8 cellular contexts compared by ENCODE assay signal in genomic region chr1:223712856-223713494, GRCh38. TPM values are rescaled to one million over a fixed set of nuclear protein-coding genes. Genes with fewer than 3 reads are reported as not detected.
DNase-seq lines count a peak whose midpoint lies in the region; ATAC-seq and TF ChIP-seq lines count a peak whose summit lies in the region.

No MANE protein-coding gene starts in this region.

- H3K18ac ChIP-seq in mesendoderm (ENCODE audit: low read length), result peak overlapping the region; percentile 71

- H3K27ac ChIP-seq in dorsolateral prefrontal cortex (peak overlapping the region in 58 of 59 donors; percentile 73 to 96 (median 91)), mesendoderm (ENCODE audit: low read depth, low read length) (peak overlapping the region; percentile 3), subcutaneous abdominal adipose tissue (ENCODE audit: low read depth, low read length) (peak overlapping the region; percentile 94)

- no peak overlapping the region for H4K5ac ChIP-seq in mesendoderm (ENCODE audit: low read length)

- peaks cover 38% of the 10 kb centered on the region for H3K4me1 Mint-ChIP-seq in WTC11

- peaks cover 11% of the 10 kb centered on the region for H3K4me1 ChIP-seq in mesendoderm (ENCODE audit: control insufficient read depth, low read depth, low read length)
- peaks cover 16 to 72% (median 60%) of the 10 kb centered on the region in 5 donors for H3K4me1 ChIP-seq in subcutaneous abdominal adipose tissue (ENCODE audit: control insufficient read depth in 5 of 5, insufficient read depth in 5 of 5, low read length in 5 of 5)

- peak overlapping the region; percentile 75 for H3K4me3 Mint-ChIP-seq in WTC11

- no peak overlapping the region for H2BK5ac ChIP-seq in mesendoderm (ENCODE audit: low read length)

- peaks cover 3% of the 10 kb centered on the region for H3K79me1 ChIP-seq in mesendoderm (ENCODE audit: low read length)

- peak; percentile 24 for ATAC-seq in HG03108 (IDR thresholded peaks at IDR 0.05; ENCODE audit: unreplicated experiment)
- peak; percentile 34 for ATAC-seq in WTC11

- CTCF ChIA-PET in WTC11 (lab: Charles Lee), result interaction anchor here (0.7 to 3.0 kb wide), 12 partner anchors 14 to 59 kb away, joined by 3 to 34 read pairs (median 4); no protein-coding TSS in a partner anchor

- no peaks in the 10 kb centered on the region for H3K9me3 ChIP-seq in subcutaneous abdominal adipose tissue (ENCODE audit: control insufficient read depth in 5 of 5, low read length in 5 of 5)

- no peaks in the 10 kb centered on the region for H3K79me2 ChIP-seq in mesendoderm (ENCODE audit: control insufficient read depth, insufficient read depth, low read length)

- no peaks in the 10 kb centered on the region for H3K9me3 Mint-ChIP-seq in WTC11

- H3K9ac ChIP-seq in mesendoderm (ENCODE audit: low read length), result peak overlapping the region; percentile 91
- H3K9ac ChIP-seq in subcutaneous abdominal adipose tissue (ENCODE audit: low read length in 5 of 5), result peak overlapping the region; percentile 75 to 95 (median 90)

- peak overlapping the region; percentile 66 to 92 (median 80) for H3K4me3 ChIP-seq in dorsolateral prefrontal cortex
- H3K4me3 ChIP-seq in mesendoderm (ENCODE audit: low read length), result peak overlapping the region; percentile 67
- peak overlapping the region; percentile 77 to 93 (median 91) for H3K4me3 ChIP-seq in subcutaneous abdominal adipose tissue (ENCODE audit: low read depth in 1 of 5, low read length in 5 of 5)

- peak overlapping the region; percentile 92 for H3K56ac ChIP-seq in mesendoderm (ENCODE audit: low read length)

- no peak overlapping the region for H4K8ac ChIP-seq in mesendoderm (ENCODE audit: low read depth, low read length)

- POLR2A ChIA-PET in WTC11 (lab: Charles Lee), result interaction anchor here (1.4 kb wide), 1 partner anchor 36 kb away, joined by 3 read pairs; no protein-coding TSS in a partner anchor

- no peaks in the 10 kb centered on the region for H3K27me3 ChIP-seq in dorsolateral prefrontal cortex
- no peaks in the 10 kb centered on the region for H3K27me3 ChIP-seq in mesendoderm (ENCODE audit: insufficient read depth, low read length, poor library complexity)
- H3K27me3 ChIP-seq in subcutaneous abdominal adipose tissue (ENCODE audit: control insufficient read depth in 5 of 5, insufficient read depth in 4 of 5, low read length in 5 of 5), result no peaks in the 10 kb centered on the region

- intact Hi-C loops in dorsolateral prefrontal cortex (cut with DNase I), result loop anchor here (1.0 to 10.0 kb wide), 5 partner anchors 36 to 622 kb away; partner anchors contain the start of gene NVL (in 1 of the 2)

- peak overlapping the region; percentile 56 for H3K4ac ChIP-seq in mesendoderm (ENCODE audit: low read depth, low read length)

- no peak overlapping the region for H3K27ac Mint-ChIP-seq in WTC11

- WGBS in mesendoderm (ENCODE audit: extremely low coverage, insufficient coverage, low lambda C conversion rate), result no CpG with 5 or more reads among the region's 40 CpGs

- H3K36me3 ChIP-seq in mesendoderm (ENCODE audit: control insufficient read depth, insufficient read depth, low read length) (no peaks in the 10 kb centered on the region), subcutaneous abdominal adipose tissue (ENCODE audit: control insufficient read depth in 5 of 5, insufficient read depth in 5 of 5, low read length in 5 of 5) (peaks cover 0 to 14% (median 10%) of the 10 kb centered on the region in 5 donors)

- H3K4me2 ChIP-seq in mesendoderm (ENCODE audit: low read length), result peak overlapping the region; percentile 70

- H2BK15ac ChIP-seq in mesendoderm (replicated peaks; ENCODE audit: low read depth), result no peak overlapping the region

- TF ChIP-seq CTCF in WTC11 (IDR thresholded peaks at IDR 0.05) (no peak), dorsolateral prefrontal cortex (IDR thresholded peaks at IDR 0.05 in 54 of 56, conservative IDR thresholded peaks at IDR 0.05 in 2 of 56; ENCODE audit: low read depth in 1 of 56, partially characterized antibody in 56 of 56) (no peak)

- H2BK120ac ChIP-seq in mesendoderm (ENCODE audit: low read depth, low read length), result peak overlapping the region; percentile 14

- H3K23ac ChIP-seq in mesendoderm (ENCODE audit: low read length), result no peak overlapping the region

- no peak overlapping the region for H2AK5ac ChIP-seq in mesendoderm (ENCODE audit: low read length)

- peaks cover 77% of the 10 kb centered on the region for H3K27me3 Mint-ChIP-seq in WTC11 (ENCODE audit: low read depth)

- no peaks in the 10 kb centered on the region for H3K36me3 Mint-ChIP-seq in WTC11

- DNase-seq in NOMO-1 treated with DMSO at 0.1 percent for 48 hours (lab: John Stamatoyannopoulos, UW; ENCODE audit: unreplicated experiment) (peak; percentile 9), NOMO-1 treated with dmso at 0.1 percent for 144 hours (lab: John Stamatoyannopoulos, UW; ENCODE audit: unreplicated experiment) (no peak), WTC11 (ENCODE audit: low spot score) (no peak), dorsolateral prefrontal cortex (peak in 2 of 10 donors; percentile 43 to 65), mesendoderm (peak; percentile 44), AML-193 (lab: John Stamatoyannopoulos, UW) (no peak)

TF ChIP-seq in WTC11, 78 proteins besides CTCF, POLR2A, EP300 and RAD21:
- TF ChIP-seq NFYB (CRISPR knock-in tag; conservative IDR thresholded peaks at IDR 0.05; ENCODE audit: low read depth), result no peak
- TF ChIP-seq, protein P1, sequence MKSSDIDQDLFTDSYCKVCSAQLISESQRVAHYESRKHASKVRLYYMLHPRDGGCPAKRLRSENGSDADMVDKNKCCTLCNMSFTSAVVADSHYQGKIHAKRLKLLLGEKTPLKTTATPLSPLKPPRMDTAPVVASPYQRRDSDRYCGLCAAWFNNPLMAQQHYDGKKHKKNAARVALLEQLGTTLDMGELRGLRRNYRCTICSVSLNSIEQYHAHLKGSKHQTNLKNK (CRISPR knock-in tag; IDR thresholded peaks at IDR 0.05), result no peak
- TF ChIP-seq, protein P2, sequence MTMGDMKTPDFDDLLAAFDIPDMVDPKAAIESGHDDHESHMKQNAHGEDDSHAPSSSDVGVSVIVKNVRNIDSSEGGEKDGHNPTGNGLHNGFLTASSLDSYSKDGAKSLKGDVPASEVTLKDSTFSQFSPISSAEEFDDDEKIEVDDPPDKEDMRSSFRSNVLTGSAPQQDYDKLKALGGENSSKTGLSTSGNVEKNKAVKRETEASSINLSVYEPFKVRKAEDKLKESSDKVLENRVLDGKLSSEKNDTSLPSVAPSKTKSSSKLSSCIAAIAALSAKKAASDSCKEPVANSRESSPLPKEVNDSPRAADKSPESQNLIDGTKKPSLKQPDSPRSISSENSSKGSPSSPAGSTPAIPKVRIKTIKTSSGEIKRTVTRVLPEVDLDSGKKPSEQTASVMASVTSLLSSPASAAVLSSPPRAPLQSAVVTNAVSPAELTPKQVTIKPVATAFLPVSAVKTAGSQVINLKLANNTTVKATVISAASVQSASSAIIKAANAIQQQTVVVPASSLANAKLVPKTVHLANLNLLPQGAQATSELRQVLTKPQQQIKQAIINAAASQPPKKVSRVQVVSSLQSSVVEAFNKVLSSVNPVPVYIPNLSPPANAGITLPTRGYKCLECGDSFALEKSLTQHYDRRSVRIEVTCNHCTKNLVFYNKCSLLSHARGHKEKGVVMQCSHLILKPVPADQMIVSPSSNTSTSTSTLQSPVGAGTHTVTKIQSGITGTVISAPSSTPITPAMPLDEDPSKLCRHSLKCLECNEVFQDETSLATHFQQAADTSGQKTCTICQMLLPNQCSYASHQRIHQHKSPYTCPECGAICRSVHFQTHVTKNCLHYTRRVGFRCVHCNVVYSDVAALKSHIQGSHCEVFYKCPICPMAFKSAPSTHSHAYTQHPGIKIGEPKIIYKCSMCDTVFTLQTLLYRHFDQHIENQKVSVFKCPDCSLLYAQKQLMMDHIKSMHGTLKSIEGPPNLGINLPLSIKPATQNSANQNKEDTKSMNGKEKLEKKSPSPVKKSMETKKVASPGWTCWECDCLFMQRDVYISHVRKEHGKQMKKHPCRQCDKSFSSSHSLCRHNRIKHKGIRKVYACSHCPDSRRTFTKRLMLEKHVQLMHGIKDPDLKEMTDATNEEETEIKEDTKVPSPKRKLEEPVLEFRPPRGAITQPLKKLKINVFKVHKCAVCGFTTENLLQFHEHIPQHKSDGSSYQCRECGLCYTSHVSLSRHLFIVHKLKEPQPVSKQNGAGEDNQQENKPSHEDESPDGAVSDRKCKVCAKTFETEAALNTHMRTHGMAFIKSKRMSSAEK (CRISPR knock-in tag; IDR thresholded peaks at IDR 0.05; ENCODE audit: borderline replicate concordance), result no peak
- TF ChIP-seq ZNF396 (CRISPR knock-in tag; IDR thresholded peaks at IDR 0.05; ENCODE audit: borderline replicate concordance), result no peak
- TF ChIP-seq GABPB1 (CRISPR knock-in tag; IDR thresholded peaks at IDR 0.05), result no peak
- TF ChIP-seq, protein P3, sequence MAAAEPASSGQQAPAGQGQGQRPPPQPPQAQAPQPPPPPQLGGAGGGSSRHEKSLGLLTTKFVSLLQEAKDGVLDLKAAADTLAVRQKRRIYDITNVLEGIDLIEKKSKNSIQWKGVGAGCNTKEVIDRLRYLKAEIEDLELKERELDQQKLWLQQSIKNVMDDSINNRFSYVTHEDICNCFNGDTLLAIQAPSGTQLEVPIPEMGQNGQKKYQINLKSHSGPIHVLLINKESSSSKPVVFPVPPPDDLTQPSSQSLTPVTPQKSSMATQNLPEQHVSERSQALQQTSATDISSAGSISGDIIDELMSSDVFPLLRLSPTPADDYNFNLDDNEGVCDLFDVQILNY (CRISPR knock-in tag; IDR thresholded peaks at IDR 0.05), result no peak
- TF ChIP-seq ZBTB21 (CRISPR knock-in tag; IDR thresholded peaks at IDR 0.05; ENCODE audit: borderline replicate concordance), result no peak

RNA-seq across cellular contexts. Expression of gene CAPN2, which starts 0.6 kb away (rescaled TPM):
- total RNA-seq in WTC11 (2021), result 21.3 to 24.6 TPM (median 24.2 TPM) in 3 replicates
- total RNA-seq in dorsolateral prefrontal cortex, result 100 to 1,000 TPM in 66 of 120 experiments, 10 to 100 TPM in 54; 66.7 to 318 (median 103) TPM
- 15.4 TPM for polyA plus RNA-seq in mesendoderm (2013, experiment 1 of 2)
- polyA plus RNA-seq in mesendoderm (2013, experiment 2 of 2), result 17.2 TPM

RNA-seq across cellular contexts. Expression of gene CAPN8, which starts 47.5 kb away (rescaled TPM):
- total RNA-seq in WTC11 (2021) (0.14 to 0.28 TPM in 2 of 3 replicates, not detected in the other), dorsolateral prefrontal cortex (1 to 10 TPM in 74 of 120 experiments, under 1 TPM in 35, not detected in 11; 0.30 to 4.8 (median 1.4) TPM)
- polyA plus RNA-seq in mesendoderm (2013, experiment 1 of 2), result 0.06 TPM
- 0.06 TPM for polyA plus RNA-seq in mesendoderm (2013, experiment 2 of 2)

Comparison
In these comparisons a context has a peak if more than half of its experiments do, and no peak if none do; other contexts are left out.
1. DNase-seq: peak in NOMO-1 treated with DMSO at 0.1 percent for 48 hours (single experiment) and mesendoderm (single experiment); none in NOMO-1 treated with dmso at 0.1 percent for 144 hours (single experiment), WTC11 (single experiment) and AML-193 (0 of 2).
2. H3K27ac ChIP-seq: peak in every context shown above with its lines; median percentile 94 in subcutaneous abdominal adipose tissue; 91 in dorsolateral prefrontal cortex; 3 in mesendoderm.
3. Peak in every context shown above with its lines, with median percentiles within 50 percentile points of each other: H3K4me3 ChIP-seq.